ENCODE assay signal across 27 cellular contexts in the genomic region with DNA sequence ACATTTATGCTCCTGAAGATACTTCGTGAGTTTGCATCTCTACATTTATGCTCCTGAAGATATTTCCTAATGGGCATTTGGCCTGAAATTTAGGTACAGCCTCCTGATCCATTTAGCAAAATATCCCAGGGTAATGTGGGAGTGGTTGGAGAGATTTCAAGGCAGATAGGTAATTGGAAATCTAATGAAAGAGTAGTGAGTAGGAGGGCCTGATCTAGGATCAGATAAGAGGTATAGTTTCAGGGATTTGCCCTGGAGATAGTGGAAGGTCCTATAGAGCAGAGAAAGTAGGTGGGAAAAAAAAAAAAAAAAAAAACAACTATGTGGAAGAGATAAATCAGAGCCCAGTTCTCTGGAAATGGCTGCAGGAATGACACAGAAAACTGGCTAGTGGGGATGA. TPM values are rescaled to one million over a fixed set of nuclear protein-coding genes. Genes with fewer than 3 reads are reported as not detected.
DNase-seq lines count a peak whose midpoint lies in the region; ATAC-seq, FAIRE-seq and TF ChIP-seq lines count a peak whose summit lies in the region.
"Had no signal": no experiment of that assay in that cellular context is flagged by ENCODE, and none has a peak within 500 bp of the region (broad histone marks: within the 10 kb centered on the region; RNA-seq: fewer than 3 reads in every experiment).

No MANE protein-coding gene starts in this region.

- 52% methylated on average over 1 of the region's 1 CpG for WGBS in SK-N-SH (ENCODE audit: low lambda C conversion rate)

- H3K9ac ChIP-seq in SU-DHL-6 (ENCODE audit: low read length) (no peak overlapping the region), keratinocyte (ENCODE audit: control insufficient read depth, extremely low read depth, insufficient read depth, low read length) (no peak overlapping the region), SK-N-SH (no peak overlapping the region)
- H3K9ac ChIP-seq: GM23248, KMS-11 had no signal

- POLR2A ChIA-PET in SK-N-SH (lab: Yijun Ruan, JAX) = no interaction called here

- dilution Hi-C loops in keratinocyte (cut with MboI; ENCODE audit: extremely low pct_ligation_motif_present, low sequenced_read_pairs) = no loop called here

- H3K4me1 Mint-ChIP-seq in activated T-cell treated with anti-CD3 and anti-CD28 coated beads, Interleukin-2, amount 50 U/mL, for 72 hours (ENCODE audit: low read depth) = peaks cover 29% of the 10 kb centered on the region
- peaks cover 9% of the 10 kb centered on the region for H3K4me1 Mint-ChIP-seq in stimulated activated effector memory CD8-positive, alpha-beta T cell treated with anti-CD3 and anti-CD28 coated beads, Interleukin-12 subunit alpha, Interleukin-12 subunit beta, amount 100 ng/mL, for 72 hours

- no peak for TF ChIP-seq EP300 in SK-N-SH (IDR thresholded peaks at IDR 0.05; ENCODE audit: borderline replicate concordance in 1 of 2, low read depth in 1 of 2, low read length in 1 of 2)

- H3F3A ChIP-seq in SU-DHL-6 (ENCODE audit: insufficient read depth) = no peaks in the 10 kb centered on the region
- H3F3A ChIP-seq in SK-N-SH (replicated peaks; ENCODE audit: insufficient read depth) = no peaks in the 10 kb centered on the region

- H3K79me2 ChIP-seq in SU-DHL-6 (ENCODE audit: insufficient read depth, low read length) = no peaks in the 10 kb centered on the region
- no peaks in the 10 kb centered on the region for H3K79me2 ChIP-seq in keratinocyte (ENCODE audit: control insufficient read depth, insufficient read depth, low read length)
- H3K79me2 ChIP-seq in SK-N-SH (ENCODE audit: insufficient read depth) = no peaks in the 10 kb centered on the region

- no peak overlapping the region for H3K4me2 ChIP-seq in SU-DHL-6 (ENCODE audit: low read depth, low read length, poor library complexity, severe bottlenecking)
- no peak overlapping the region for H3K4me2 ChIP-seq in keratinocyte (ENCODE audit: control insufficient read depth, extremely low read depth, insufficient read depth, low read depth, low read length)
- no peak overlapping the region for H3K4me2 ChIP-seq in SK-N-SH

- CTCF ChIA-PET in SK-N-SH (lab: Yijun Ruan, JAX) = interaction anchor here (1.0 kb wide), 1 partner anchor 77 kb away, joined by 3 read pairs; no protein-coding TSS in a partner anchor

- H3K27ac Mint-ChIP-seq in activated T-cell treated with anti-CD3 and anti-CD28 coated beads, Interleukin-2, amount 50 U/mL, for 72 hours = peak overlapping the region; percentile 14
- peak overlapping the region; percentile 2 for H3K27ac Mint-ChIP-seq in stimulated activated effector memory CD8-positive, alpha-beta T cell treated with anti-CD3 and anti-CD28 coated beads, Interleukin-12 subunit alpha, Interleukin-12 subunit beta, amount 100 ng/mL, for 72 hours

- no peak overlapping the region for H3K4me3 ChIP-seq in SU-DHL-6 (ENCODE audit: insufficient read depth, low read length, poor library complexity, severe bottlenecking)
- no peak overlapping the region for H3K4me3 ChIP-seq in keratinocyte (ENCODE audit: control insufficient read depth in 2 of 3, extremely low read depth in 1 of 3, insufficient read depth in 2 of 3, low read depth in 1 of 3, low read length in 3 of 3)
- H3K4me3 ChIP-seq in SK-N-SH (ENCODE audit: low read depth in 2 of 2, low read length in 1 of 2) = no peak overlapping the region
- H3K4me3 ChIP-seq: GM23248 had no signal

- no peaks in the 10 kb centered on the region for H3K9me2 ChIP-seq in SU-DHL-6 (replicated peaks; ENCODE audit: insufficient read depth, low read length)
- no peaks in the 10 kb centered on the region for H3K9me2 ChIP-seq in SK-N-SH

- ATAC-seq in activated T-cell treated with anti-CD3 and anti-CD28 coated beads, Interleukin-2, amount 50 U/mL, for 72 hours (replicated peaks in 1 of 2) = no peak
- no peak for ATAC-seq in stimulated activated effector memory CD8-positive, alpha-beta T cell treated with anti-CD3 and anti-CD28 coated beads, Interleukin-12 subunit alpha, Interleukin-12 subunit beta, amount 100 ng/mL, for 72 hours
- ATAC-seq: SK-N-SH treated with all-trans-retinoic acid at 6 μM for 48 hours had no signal

- H3K27me3 ChIP-seq in SU-DHL-6 (ENCODE audit: low read length) (no peaks in the 10 kb centered on the region), keratinocyte (ENCODE audit: control insufficient read depth, extremely low read depth, insufficient read depth, low read length) (no peaks in the 10 kb centered on the region), SK-N-SH (ENCODE audit: insufficient read depth) (no peaks in the 10 kb centered on the region)
- H3K27me3 ChIP-seq: BE2C had no signal

- peaks cover 0 to 2% of the 10 kb centered on the region in 2 donors for H3K9me3 Mint-ChIP-seq in activated T-cell treated with anti-CD3 and anti-CD28 coated beads, Interleukin-2, amount 50 U/mL, for 72 hours
- H3K9me3 Mint-ChIP-seq in stimulated activated effector memory CD8-positive, alpha-beta T cell treated with anti-CD3 and anti-CD28 coated beads, Interleukin-12 subunit alpha, Interleukin-12 subunit beta, amount 100 ng/mL, for 72 hours = no peaks in the 10 kb centered on the region

- H4K20me1 ChIP-seq in SU-DHL-6 (ENCODE audit: low read depth, low read length) (no peaks in the 10 kb centered on the region), keratinocyte (ENCODE audit: control insufficient read depth, extremely low read depth, insufficient read depth, low read length) (no peaks in the 10 kb centered on the region), SK-N-SH (ENCODE audit: insufficient read depth) (no peaks in the 10 kb centered on the region)

- peak overlapping the region; percentile 14 for H2AFZ ChIP-seq in SU-DHL-6 (ENCODE audit: low read depth, low read length, severe bottlenecking)
- H2AFZ ChIP-seq in keratinocyte (ENCODE audit: control insufficient read depth, low read length) = peak overlapping the region; percentile 27
- no peak overlapping the region for H2AFZ ChIP-seq in SK-N-SH (ENCODE audit: low read depth)
- H2AFZ ChIP-seq: GM23248 had no signal

- H3K9me3 ChIP-seq in SU-DHL-6 (ENCODE audit: insufficient read depth, low read length) (no peaks in the 10 kb centered on the region), keratinocyte (ENCODE audit: control insufficient read depth, low read depth, low read length) (no peaks in the 10 kb centered on the region), SK-N-SH (no peaks in the 10 kb centered on the region)
- H3K9me3 ChIP-seq: BE2C had no signal

- H3K9me1 ChIP-seq in keratinocyte (ENCODE audit: control insufficient read depth, extremely low read depth, insufficient read depth, low read length) = no peaks in the 10 kb centered on the region

- TF ChIP-seq CTCF in SU-DHL-6 (IDR thresholded peaks at IDR 0.05; ENCODE audit: insufficient read depth, low read length, poor library complexity, severe bottlenecking) (no peak), keratinocyte (optimal IDR thresholded peaks at IDR 0.05 in 1 of 3, IDR thresholded peaks at IDR 0.05 in 1 of 3, conservative IDR thresholded peaks at IDR 0.05 in 1 of 3; ENCODE audit: extremely low read depth in 1 of 3, insufficient read depth in 2 of 3, low read length in 3 of 3) (no peak), SK-N-SH (IDR thresholded peaks at IDR 0.05) (no peak)

- H3K36me3 ChIP-seq in SU-DHL-6 (ENCODE audit: low read length) (no peaks in the 10 kb centered on the region), keratinocyte (ENCODE audit: control insufficient read depth in 2 of 2, extremely low read depth in 1 of 2, insufficient read depth in 2 of 2, low read length in 2 of 2) (no peaks in the 10 kb centered on the region), SK-N-SH (replicated peaks in 1 of 2; ENCODE audit: control insufficient read depth in 1 of 2, insufficient read depth in 2 of 2, low read length in 1 of 2) (no peaks in the 10 kb centered on the region)
- H3K36me3 ChIP-seq: BE2C had no signal

- no peak for DNase-seq in activated T-cell treated with anti-CD3 and anti-CD28 coated beads, Interleukin-2, amount 50 U/mL, for 72 hours
- DNase-seq in activated T-cell treated with anti-CD3 and anti-CD28 coated beads, Interleukin-2, amount 50 U/mL, for 1 hour = no peak
- DNase-seq in keratinocyte (ENCODE audit: low read depth, low spot score) (no peak), NCI-H1048 (lab: John Stamatoyannopoulos, UW) (no peak), KG1 (lab: John Stamatoyannopoulos, UW) (no peak), SK-N-SH (no peak)
- DNase-seq in stimulated activated effector memory CD8-positive, alpha-beta T cell treated with anti-CD3 and anti-CD28 coated beads, Interleukin-12 subunit alpha, Interleukin-12 subunit beta, amount 100 ng/mL, for 72 hours (ENCODE audit: low spot score in 2 of 2) = no peak
- DNase-seq: BE2C, GM23248, H9, NCI-H1092, NCI-H1436, NCI-H187, NCI-H2081 treated with DMSO at 0.1 percent for 48 hours, NCI-H2171, NCI-H226, NCI-H510A, NCI-H69, SIG-M5 had no signal

- no peaks in the 10 kb centered on the region for H3K36me3 Mint-ChIP-seq in activated T-cell treated with anti-CD3 and anti-CD28 coated beads, Interleukin-2, amount 50 U/mL, for 72 hours (ENCODE audit: insufficient read depth in 2 of 2)
- H3K36me3 Mint-ChIP-seq in stimulated activated effector memory CD8-positive, alpha-beta T cell treated with anti-CD3 and anti-CD28 coated beads, Interleukin-12 subunit alpha, Interleukin-12 subunit beta, amount 100 ng/mL, for 72 hours = no peaks in the 10 kb centered on the region

- no peak overlapping the region for H3K4me3 Mint-ChIP-seq in activated T-cell treated with anti-CD3 and anti-CD28 coated beads, Interleukin-2, amount 50 U/mL, for 72 hours
- H3K4me3 Mint-ChIP-seq in stimulated activated effector memory CD8-positive, alpha-beta T cell treated with anti-CD3 and anti-CD28 coated beads, Interleukin-12 subunit alpha, Interleukin-12 subunit beta, amount 100 ng/mL, for 72 hours = no peak overlapping the region
- H3K4me3 Mint-ChIP-seq: H9 had no signal

- H3K27ac ChIP-seq in SU-DHL-6 (ENCODE audit: low read depth, low read length) (no peak overlapping the region), keratinocyte (ENCODE audit: control insufficient read depth, insufficient read depth, low read length) (no peak overlapping the region), SK-N-SH (ENCODE audit: low read depth in 2 of 2, low read length in 1 of 2) (no peak overlapping the region)
- H3K27ac ChIP-seq: 22Rv1, GM23248, KMS-11 had no signal

- peaks cover 10% of the 10 kb centered on the region for H3K4me1 ChIP-seq in keratinocyte (ENCODE audit: control insufficient read depth, extremely low read depth, insufficient read depth, low read length)
- peaks cover 0 to 4% of the 10 kb centered on the region in 2 experiments; a peak in 1 of 4 replicates for H3K4me1 ChIP-seq in SK-N-SH (ENCODE audit: control insufficient read depth in 1 of 2, insufficient read depth in 2 of 2, low read depth in 1 of 2, low read length in 1 of 2)
- H3K4me1 ChIP-seq: BE2C had no signal

- no peaks in the 10 kb centered on the region for H3K27me3 Mint-ChIP-seq in activated T-cell treated with anti-CD3 and anti-CD28 coated beads, Interleukin-2, amount 50 U/mL, for 72 hours (ENCODE audit: low read depth)

- TF ChIP-seq RAD21 in SK-N-SH (IDR thresholded peaks at IDR 0.05; ENCODE audit: low read length) = no peak

- no peak for FAIRE-seq in keratinocyte (lab: Jason Lieb, UNC)
- FAIRE-seq: D721Med, GM18507, HTR-8/SVneo, RCC 7860 had no signal

RNA-seq across cellular contexts. Expression of a gene that starts 14.6 kb away (rescaled TPM):
- 10 to 100 TPM; 38.2 to 40.8 TPM for total RNA-seq in activated T-cell treated with anti-CD3 and anti-CD28 coated beads, Interleukin-2, amount 50 U/mL, for 72 hours
- polyA plus RNA-seq in keratinocyte (44.8 to 87.8 TPM (median 81.5 TPM) in 3 replicates), SK-N-SH (2012; rRNA removed) (17.4 and 23.2 TPM in 2 replicates)
- polyA plus RNA-seq in keratinocyte (2011; ENCODE audit: low read depth) = 49.5 TPM
- 59.0 and 96.6 TPM in 2 replicates for polyA plus RNA-seq in keratinocyte (2011; cell fraction: cytosol; rRNA removed)
- polyA plus RNA-seq in keratinocyte (2011; cell fraction: nucleus; rRNA removed) = 37.6 and 42.4 TPM in 2 replicates
- 67.2 and 79.3 TPM in 2 replicates for polyA plus RNA-seq in keratinocyte (2012; ENCODE audit: low replicate concordance)
- polyA minus RNA-seq in keratinocyte = 30.1 to 65.1 TPM (median 53.6 TPM) in 3 replicates
- polyA minus RNA-seq in keratinocyte (2011; cell fraction: cytosol; rRNA and poly(A)+ RNA removed) = 72.1 TPM
- polyA minus RNA-seq in keratinocyte (2011; cell fraction: nucleus; rRNA and poly(A)+ RNA removed) = 34.4 and 58.8 TPM in 2 replicates
- polyA plus RNA-seq in SK-N-SH (2012; cell fraction: cytosol; rRNA removed) = 32.8 and 40.0 TPM in 2 replicates
- 3.6 and 8.8 TPM in 2 replicates for polyA plus RNA-seq in SK-N-SH (2012; cell fraction: nucleus; rRNA removed)
